In genomic region chr7:29684146-29684786, GRCh38 we compare ENCODE assay signal across 8 cellular contexts.
DNase-seq lines count a peak whose midpoint lies in the region; ATAC-seq and TF ChIP-seq lines count a peak whose summit lies in the region.
"Not testable (repeated sequence)": the region's sequence is repeated elsewhere in the genome, so short reads cannot be mapped to it uniquely, and the experiment has no call there.

No MANE protein-coding gene starts in this region.

- intact Hi-C loops in ascending aorta (cut with DNase I), result not testable (repeated sequence)

- H3K36me3 ChIP-seq in ascending aorta; subcutaneous abdominal adipose tissue (ENCODE audit: control insufficient read depth in 5 of 5, insufficient read depth in 5 of 5, low read length in 5 of 5): not testable (repeated sequence)

- POLR2A ChIA-PET in RWPE1 (lab: Yijun Ruan, JAX; ENCODE audit: low non-redundant PET), result not testable (repeated sequence)

- H3K4me3 ChIP-seq in ascending aorta (peak overlapping the region; percentile 71 to 96), subcutaneous abdominal adipose tissue (ENCODE audit: low read depth in 1 of 5, low read length in 5 of 5) (peak overlapping the region in 4 of 5 donors; percentile 71 to 85 (median 76))

- H3K9me3 ChIP-seq in ascending aorta; subcutaneous abdominal adipose tissue (ENCODE audit: control insufficient read depth in 5 of 5, low read length in 5 of 5): not testable (repeated sequence)

- peak overlapping the region; percentile 89 for H3K27ac ChIP-seq in RWPE1
- H3K27ac ChIP-seq in ascending aorta, result peak overlapping the region; percentile 90 to 97
- H3K27ac ChIP-seq in subcutaneous abdominal adipose tissue (ENCODE audit: low read depth, low read length), result peak overlapping the region; percentile 78

- CTCF ChIA-PET in RWPE1 (lab: Yijun Ruan, JAX), result not testable (repeated sequence)

- not testable (repeated sequence) for TF ChIP-seq CTCF in RWPE1 (conservative IDR thresholded peaks at IDR 0.05; ENCODE audit: low read depth); ascending aorta (IDR thresholded peaks at IDR 0.05)

- peak; percentile 27 for ATAC-seq in GM21786 (IDR thresholded peaks at IDR 0.05; ENCODE audit: unreplicated experiment)
- ATAC-seq in HG03565 (IDR thresholded peaks at IDR 0.05; ENCODE audit: unreplicated experiment), result peak; percentile 18

- DNase-seq in EL (peak; percentile 4), globus pallidus (ENCODE audit: low spot score) (peak; percentile 20), myocyte (ENCODE audit: low read depth) (peak; percentile 32)
- not testable (repeated sequence) for DNase-seq in RWPE1 (ENCODE audit: low spot score); ascending aorta (ENCODE audit: low spot score in 2 of 2)

- H3K4me1 ChIP-seq in ascending aorta; subcutaneous abdominal adipose tissue (ENCODE audit: control insufficient read depth in 5 of 5, insufficient read depth in 5 of 5, low read length in 5 of 5): not testable (repeated sequence)

- H3K9ac ChIP-seq in subcutaneous abdominal adipose tissue (ENCODE audit: low read length in 5 of 5), result peak overlapping the region in 2 of 5 donors; percentile 73 to 82

- H3K27me3 ChIP-seq in ascending aorta; subcutaneous abdominal adipose tissue (ENCODE audit: control insufficient read depth in 5 of 5, insufficient read depth in 4 of 5, low read length in 5 of 5): not testable (repeated sequence)
